Comparison of ENCODE assay signal across 1 cellular context in the genomic region with DNA sequence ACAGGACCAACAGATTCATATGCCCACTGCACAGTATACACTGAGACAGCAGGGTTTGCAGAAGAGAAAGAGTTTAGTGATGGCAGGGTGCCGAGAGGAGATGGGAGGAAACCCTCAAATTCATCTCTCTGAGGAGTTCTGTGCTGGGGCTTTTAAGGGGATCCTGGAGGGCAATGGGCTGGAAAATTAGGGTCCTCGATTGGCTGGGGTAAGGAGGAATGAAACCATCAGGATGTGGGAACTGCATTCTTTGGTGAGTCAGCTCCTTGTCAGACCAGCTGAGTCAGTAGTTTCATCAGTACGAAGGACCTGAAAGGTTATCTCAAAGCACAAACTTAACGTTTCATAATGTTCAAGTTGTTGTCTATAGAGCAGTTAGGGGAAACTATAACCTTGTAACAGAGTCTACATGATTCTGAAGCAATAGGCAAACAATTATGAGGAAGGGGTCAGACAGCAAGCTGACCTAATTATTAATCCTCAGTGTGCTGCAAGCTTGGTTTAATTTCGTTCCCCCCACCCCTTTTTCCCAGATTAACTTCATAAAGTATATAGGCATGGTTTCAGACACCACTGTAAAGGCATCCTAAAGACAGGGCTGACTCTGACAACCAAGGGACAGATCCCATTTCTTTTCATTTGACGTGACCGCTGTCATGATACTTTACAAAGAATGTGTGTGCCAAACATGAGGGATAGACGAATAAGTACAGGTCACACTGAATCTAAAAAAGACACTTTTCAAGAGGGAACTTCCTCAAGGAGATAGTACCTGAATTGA.
TF ChIP-seq lines count a peak whose summit lies in the region.

No MANE protein-coding gene starts in this region.

TF ChIP-seq in GM23338, 12 proteins besides CTCF, POLR2A, EP300 and RAD21 (continued from another document):
- TF ChIP-seq, protein P1, sequence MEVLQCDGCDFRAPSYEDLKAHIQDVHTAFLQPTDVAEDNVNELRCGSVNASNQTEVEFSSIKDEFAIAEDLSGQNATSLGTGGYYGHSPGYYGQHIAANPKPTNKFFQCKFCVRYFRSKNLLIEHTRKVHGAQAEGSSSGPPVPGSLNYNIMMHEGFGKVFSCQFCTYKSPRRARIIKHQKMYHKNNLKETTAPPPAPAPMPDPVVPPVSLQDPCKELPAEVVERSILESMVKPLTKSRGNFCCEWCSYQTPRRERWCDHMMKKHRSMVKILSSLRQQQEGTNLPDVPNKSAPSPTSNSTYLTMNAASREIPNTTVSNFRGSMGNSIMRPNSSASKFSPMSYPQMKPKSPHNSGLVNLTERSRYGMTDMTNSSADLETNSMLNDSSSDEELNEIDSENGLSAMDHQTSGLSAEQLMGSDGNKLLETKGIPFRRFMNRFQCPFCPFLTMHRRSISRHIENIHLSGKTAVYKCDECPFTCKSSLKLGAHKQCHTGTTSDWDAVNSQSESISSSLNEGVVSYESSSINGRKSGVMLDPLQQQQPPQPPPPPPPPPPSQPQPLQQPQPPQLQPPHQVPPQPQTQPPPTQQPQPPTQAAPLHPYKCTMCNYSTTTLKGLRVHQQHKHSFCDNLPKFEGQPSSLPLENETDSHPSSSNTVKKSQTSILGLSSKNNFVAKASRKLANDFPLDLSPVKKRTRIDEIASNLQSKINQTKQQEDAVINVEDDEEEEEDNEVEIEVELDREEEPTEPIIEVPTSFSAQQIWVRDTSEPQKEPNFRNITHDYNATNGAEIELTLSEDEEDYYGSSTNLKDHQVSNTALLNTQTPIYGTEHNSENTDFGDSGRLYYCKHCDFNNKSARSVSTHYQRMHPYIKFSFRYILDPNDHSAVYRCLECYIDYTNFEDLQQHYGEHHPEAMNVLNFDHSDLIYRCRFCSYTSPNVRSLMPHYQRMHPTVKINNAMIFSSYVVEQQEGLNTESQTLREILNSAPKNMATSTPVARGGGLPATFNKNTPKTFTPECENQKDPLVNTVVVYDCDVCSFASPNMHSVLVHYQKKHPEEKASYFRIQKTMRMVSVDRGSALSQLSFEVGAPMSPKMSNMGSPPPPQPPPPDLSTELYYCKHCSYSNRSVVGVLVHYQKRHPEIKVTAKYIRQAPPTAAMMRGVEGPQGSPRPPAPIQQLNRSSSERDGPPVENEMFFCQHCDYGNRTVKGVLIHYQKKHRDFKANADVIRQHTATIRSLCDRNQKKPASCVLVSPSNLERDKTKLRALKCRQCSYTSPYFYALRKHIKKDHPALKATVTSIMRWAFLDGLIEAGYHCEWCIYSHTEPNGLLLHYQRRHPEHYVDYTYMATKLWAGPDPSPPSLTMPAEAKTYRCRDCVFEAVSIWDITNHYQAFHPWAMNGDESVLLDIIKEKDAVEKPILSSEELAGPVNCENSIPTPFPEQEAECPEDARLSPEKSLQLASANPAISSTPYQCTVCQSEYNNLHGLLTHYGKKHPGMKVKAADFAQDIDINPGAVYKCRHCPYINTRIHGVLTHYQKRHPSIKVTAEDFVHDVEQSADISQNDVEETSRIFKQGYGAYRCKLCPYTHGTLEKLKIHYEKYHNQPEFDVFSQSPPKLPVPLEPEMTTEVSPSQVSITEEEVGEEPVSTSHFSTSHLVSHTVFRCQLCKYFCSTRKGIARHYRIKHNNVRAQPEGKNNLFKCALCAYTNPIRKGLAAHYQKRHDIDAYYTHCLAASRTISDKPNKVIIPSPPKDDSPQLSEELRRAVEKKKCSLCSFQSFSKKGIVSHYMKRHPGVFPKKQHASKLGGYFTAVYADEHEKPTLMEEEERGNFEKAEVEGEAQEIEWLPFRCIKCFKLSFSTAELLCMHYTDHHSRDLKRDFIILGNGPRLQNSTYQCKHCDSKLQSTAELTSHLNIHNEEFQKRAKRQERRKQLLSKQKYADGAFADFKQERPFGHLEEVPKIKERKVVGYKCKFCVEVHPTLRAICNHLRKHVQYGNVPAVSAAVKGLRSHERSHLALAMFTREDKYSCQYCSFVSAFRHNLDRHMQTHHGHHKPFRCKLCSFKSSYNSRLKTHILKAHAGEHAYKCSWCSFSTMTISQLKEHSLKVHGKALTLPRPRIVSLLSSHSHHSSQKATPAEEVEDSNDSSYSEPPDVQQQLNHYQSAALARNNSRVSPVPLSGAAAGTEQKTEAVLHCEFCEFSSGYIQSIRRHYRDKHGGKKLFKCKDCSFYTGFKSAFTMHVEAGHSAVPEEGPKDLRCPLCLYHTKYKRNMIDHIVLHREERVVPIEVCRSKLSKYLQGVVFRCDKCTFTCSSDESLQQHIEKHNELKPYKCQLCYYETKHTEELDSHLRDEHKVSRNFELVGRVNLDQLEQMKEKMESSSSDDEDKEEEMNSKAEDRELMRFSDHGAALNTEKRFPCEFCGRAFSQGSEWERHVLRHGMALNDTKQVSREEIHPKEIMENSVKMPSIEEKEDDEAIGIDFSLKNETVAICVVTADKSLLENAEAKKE (CRISPR knock-in tag; IDR thresholded peaks at IDR 0.05), result no peak
- TF ChIP-seq POLR2AphosphoS5 (IDR thresholded peaks at IDR 0.05; ENCODE audit: low read depth) (no peak), EZH2 (IDR thresholded peaks at IDR 0.05; ENCODE audit: low read depth, unreplicated experiment) (no peak), EZH2phosphoT487 (IDR thresholded peaks at IDR 0.05; ENCODE audit: unreplicated experiment) (no peak), JUNB (IDR thresholded peaks at IDR 0.05; ENCODE audit: unreplicated experiment) (no peak), STAT1 (IDR thresholded peaks at IDR 0.05; ENCODE audit: unreplicated experiment) (no peak), ZNF331 (CRISPR knock-in tag; IDR thresholded peaks at IDR 0.05; ENCODE audit: low read depth) (no peak)
- TF ChIP-seq, protein P2, sequence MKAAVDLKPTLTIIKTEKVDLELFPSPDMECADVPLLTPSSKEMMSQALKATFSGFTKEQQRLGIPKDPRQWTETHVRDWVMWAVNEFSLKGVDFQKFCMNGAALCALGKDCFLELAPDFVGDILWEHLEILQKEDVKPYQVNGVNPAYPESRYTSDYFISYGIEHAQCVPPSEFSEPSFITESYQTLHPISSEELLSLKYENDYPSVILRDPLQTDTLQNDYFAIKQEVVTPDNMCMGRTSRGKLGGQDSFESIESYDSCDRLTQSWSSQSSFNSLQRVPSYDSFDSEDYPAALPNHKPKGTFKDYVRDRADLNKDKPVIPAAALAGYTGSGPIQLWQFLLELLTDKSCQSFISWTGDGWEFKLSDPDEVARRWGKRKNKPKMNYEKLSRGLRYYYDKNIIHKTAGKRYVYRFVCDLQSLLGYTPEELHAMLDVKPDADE (IDR thresholded peaks at IDR 0.05), result no peak
- TF ChIP-seq, protein P3, sequence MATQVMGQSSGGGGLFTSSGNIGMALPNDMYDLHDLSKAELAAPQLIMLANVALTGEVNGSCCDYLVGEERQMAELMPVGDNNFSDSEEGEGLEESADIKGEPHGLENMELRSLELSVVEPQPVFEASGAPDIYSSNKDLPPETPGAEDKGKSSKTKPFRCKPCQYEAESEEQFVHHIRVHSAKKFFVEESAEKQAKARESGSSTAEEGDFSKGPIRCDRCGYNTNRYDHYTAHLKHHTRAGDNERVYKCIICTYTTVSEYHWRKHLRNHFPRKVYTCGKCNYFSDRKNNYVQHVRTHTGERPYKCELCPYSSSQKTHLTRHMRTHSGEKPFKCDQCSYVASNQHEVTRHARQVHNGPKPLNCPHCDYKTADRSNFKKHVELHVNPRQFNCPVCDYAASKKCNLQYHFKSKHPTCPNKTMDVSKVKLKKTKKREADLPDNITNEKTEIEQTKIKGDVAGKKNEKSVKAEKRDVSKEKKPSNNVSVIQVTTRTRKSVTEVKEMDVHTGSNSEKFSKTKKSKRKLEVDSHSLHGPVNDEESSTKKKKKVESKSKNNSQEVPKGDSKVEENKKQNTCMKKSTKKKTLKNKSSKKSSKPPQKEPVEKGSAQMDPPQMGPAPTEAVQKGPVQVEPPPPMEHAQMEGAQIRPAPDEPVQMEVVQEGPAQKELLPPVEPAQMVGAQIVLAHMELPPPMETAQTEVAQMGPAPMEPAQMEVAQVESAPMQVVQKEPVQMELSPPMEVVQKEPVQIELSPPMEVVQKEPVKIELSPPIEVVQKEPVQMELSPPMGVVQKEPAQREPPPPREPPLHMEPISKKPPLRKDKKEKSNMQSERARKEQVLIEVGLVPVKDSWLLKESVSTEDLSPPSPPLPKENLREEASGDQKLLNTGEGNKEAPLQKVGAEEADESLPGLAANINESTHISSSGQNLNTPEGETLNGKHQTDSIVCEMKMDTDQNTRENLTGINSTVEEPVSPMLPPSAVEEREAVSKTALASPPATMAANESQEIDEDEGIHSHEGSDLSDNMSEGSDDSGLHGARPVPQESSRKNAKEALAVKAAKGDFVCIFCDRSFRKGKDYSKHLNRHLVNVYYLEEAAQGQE (IDR thresholded peaks at IDR 0.05; ENCODE audit: unreplicated experiment), result no peak
